In the genomic region with DNA sequence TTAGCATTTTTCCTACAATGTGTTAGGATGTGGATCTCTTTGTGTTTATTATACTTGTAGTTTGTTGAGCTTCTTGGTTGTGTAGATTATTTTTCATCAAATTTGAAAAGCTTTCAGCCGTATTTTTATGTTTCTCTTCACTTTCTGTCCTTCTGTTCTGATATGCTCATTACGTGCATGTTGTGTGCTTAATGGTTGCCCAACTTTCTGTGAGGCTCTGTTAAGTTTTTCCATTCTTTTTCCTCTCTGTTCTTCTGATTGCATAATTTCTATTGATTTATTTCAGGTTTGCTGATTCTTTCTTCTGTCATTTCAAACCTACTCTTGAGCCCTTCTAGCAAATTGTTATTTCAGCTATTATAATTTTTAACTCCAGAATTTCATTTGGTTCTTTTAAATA, we compare ENCODE assay signal across 26 cellular contexts.
DNase-seq lines count a peak whose midpoint lies in the region; ATAC-seq, FAIRE-seq and TF ChIP-seq lines count a peak whose summit lies in the region.
"Had no signal": no experiment of that assay in that cellular context is flagged by ENCODE, and none has a peak within 500 bp of the region (broad histone marks: within the 10 kb centered on the region; RNA-seq: fewer than 3 reads in every experiment).

No MANE protein-coding gene starts in this region.

- no peak overlapping the region for H3K4me2 ChIP-seq in HepG2 (ENCODE audit: low read depth, low read length)
- no peak overlapping the region for H3K4me2 ChIP-seq in H1 (ENCODE audit: insufficient read depth in 1 of 2, low read depth in 2 of 2, low read length in 2 of 2)
- H3K4me2 ChIP-seq: BLaER1 had no signal

- no peak overlapping the region for H2BK5ac ChIP-seq in H1 (ENCODE audit: low read depth, low read length)

- POLR2A ChIA-PET in HepG2 (lab: Yijun Ruan, JAX) (no interaction called here), H1 (lab: Charles Lee; ENCODE audit: partially characterized antibody) (no interaction called here)

- no peak overlapping the region for H3K4me3 ChIP-seq in liver (ENCODE audit: low read depth in 1 of 3, low read length in 3 of 3)
- H3K4me3 ChIP-seq in HepG2 (replicated peaks in 1 of 3; ENCODE audit: insufficient read depth in 1 of 3, low read depth in 2 of 3, low read length in 3 of 3) = no peak overlapping the region
- H3K4me3 ChIP-seq in H1 (ENCODE audit: extremely low read depth in 1 of 4, insufficient read depth in 2 of 4, low read depth in 3 of 4, low read length in 4 of 4) = no peak overlapping the region
- peak overlapping the region in 1 of 3 donors; percentile 1 for H3K4me3 ChIP-seq in right lobe of liver
- H3K4me3 ChIP-seq: BLaER1, GM12878 had no signal

- no peak for TF ChIP-seq CTCF in liver (IDR thresholded peaks at IDR 0.05; ENCODE audit: low read depth, low read length, missing input control)
- no peak for TF ChIP-seq CTCF in HepG2 (CRISPR knock-in tag; IDR thresholded peaks at IDR 0.05)
- TF ChIP-seq CTCF in H1 (IDR thresholded peaks at IDR 0.05; ENCODE audit: control extremely low read depth in 1 of 3, insufficient read depth in 1 of 3, low read depth in 1 of 3, low read length in 3 of 3) = no peak
- TF ChIP-seq CTCF in right lobe of liver (IDR thresholded peaks at IDR 0.05) = no peak

- H3K4ac ChIP-seq in H1 (replicated peaks; ENCODE audit: insufficient read length, low read depth, low read length) = no peak overlapping the region

- H3K4me1 ChIP-seq in liver (ENCODE audit: control insufficient read depth in 4 of 4, insufficient read depth in 4 of 4, low read length in 3 of 4) (no peaks in the 10 kb centered on the region), HepG2 (ENCODE audit: insufficient read depth, low read length) (no peaks in the 10 kb centered on the region), H1 (replicated peaks in 1 of 4; ENCODE audit: control insufficient read depth in 3 of 4, insufficient read depth in 4 of 4, low read length in 3 of 4) (peaks cover 0 to 2% (median 0%) of the 10 kb centered on the region in 4 experiments; a peak in 2 of 7 replicates), right lobe of liver (no peaks in the 10 kb centered on the region)
- H3K4me1 ChIP-seq: BE2C, BLaER1 had no signal

- no peak for DNase-seq in HepG2 (ENCODE audit: low spot score)
- DNase-seq in H1 (ENCODE audit: low read depth in 1 of 2, low spot score in 2 of 2) = no peak
- DNase-seq in right lobe of liver = no peak
- DNase-seq: ACHN; BE2C; C1 segment of cervical spinal cord; CD4-positive, alpha-beta memory T cell; CD4-positive, CD25-positive, alpha-beta regulatory T cell; CD8-positive, alpha-beta memory T cell; COR-L47; DMS 273 treated with DMSO at 0.1 percent for 48 hours; DMS153; DMS53; DMS79; DND-41; EL; GDM1 had no signal

- no peak overlapping the region for H2BK12ac ChIP-seq in H1 (ENCODE audit: low read depth, low read length)

- H3K23ac ChIP-seq in H1 (ENCODE audit: insufficient read length) = no peak overlapping the region

- in situ Hi-C loops in HepG2 (cut with HindIII; ENCODE audit: extremely low pct_ligation_motif_present, low pct_unique_long_range_greater_than_20kb) = no loop called here

- no peak overlapping the region for H3K18ac ChIP-seq in H1 (ENCODE audit: extremely low read depth, low read length)

- H3K27me3 ChIP-seq in liver (ENCODE audit: control insufficient read depth in 4 of 4, insufficient read depth in 4 of 4, low read length in 3 of 4) = no peaks in the 10 kb centered on the region
- no peaks in the 10 kb centered on the region for H3K27me3 ChIP-seq in HepG2 (ENCODE audit: control insufficient read depth in 1 of 2, insufficient read depth in 2 of 2, low read length in 2 of 2)
- no peaks in the 10 kb centered on the region for H3K27me3 ChIP-seq in H1 (replicated peaks in 1 of 4; ENCODE audit: control insufficient read depth in 3 of 4, extremely low read depth in 1 of 4, insufficient read depth in 3 of 4, low read length in 3 of 4)
- no peaks in the 10 kb centered on the region for H3K27me3 ChIP-seq in right lobe of liver
- H3K27me3 ChIP-seq: BE2C, BLaER1 had no signal

- no peaks in the 10 kb centered on the region for H3K79me1 ChIP-seq in H1 (ENCODE audit: low read depth, low read length)

- no peak for FAIRE-seq in HepG2 (lab: Jason Lieb, UNC)
- FAIRE-seq in H1 (lab: Jason Lieb, UNC) = peak; percentile 60
- FAIRE-seq: GM12878, GM12892, GM18507, GM19239 had no signal

- CTCF ChIA-PET in HepG2 (lab: Yijun Ruan, JAX; ENCODE audit: low intra/inter-chr PET ratio, low total read pairs) = no interaction called here
- CTCF ChIA-PET in H1 (lab: Charles Lee; ENCODE audit: partially characterized antibody) = no interaction called here

- no TSS peak for BruUV-seq in HepG2 (replicated peaks; lab: Mats Ljungman, UMichigan)

- H3K9me3 ChIP-seq in liver (ENCODE audit: control insufficient read depth in 4 of 4, low read length in 3 of 4) (no peaks in the 10 kb centered on the region), HepG2 (ENCODE audit: low read length) (no peaks in the 10 kb centered on the region), H1 (ENCODE audit: insufficient read depth in 2 of 2, low read depth in 1 of 2, low read length in 1 of 2) (no peaks in the 10 kb centered on the region), right lobe of liver (no peaks in the 10 kb centered on the region)
- H3K9me3 ChIP-seq: BE2C, BLaER1 had no signal

- no peak overlapping the region for H4K8ac ChIP-seq in H1 (ENCODE audit: extremely low read depth, insufficient read depth, low read length)

- H3K79me2 ChIP-seq in HepG2 (ENCODE audit: insufficient read depth, low read length) (no peaks in the 10 kb centered on the region), H1 (ENCODE audit: control insufficient read depth in 1 of 2, insufficient read depth in 2 of 2, low read length in 2 of 2) (no peaks in the 10 kb centered on the region)

- intact Hi-C loops in HepG2 (cut with micrococcal nuclease; ENCODE audit: unreplicated experiment) = no loop called here
- intact Hi-C loops in right lobe of liver (cut with DNase I) = no loop called here

- 56% methylated on average over 2 of the region's 2 CpGs for WGBS in liver
- 5% methylated on average over 2 of the region's 2 CpGs for WGBS in HepG2 (ENCODE audit: low lambda C conversion rate)
- WGBS in H1 (ENCODE audit: extremely low coverage in 1 of 2, insufficient coverage in 1 of 2, insufficient read length in 1 of 2, insufficient replicate concordance in 2 of 2, low coverage in 1 of 2, low lambda C conversion rate in 2 of 2, missing lambda C conversion rate in 1 of 2), 2 experiments = 69% methylated on average over 2 of the region's 2 CpGs; no CpG with 5 or more reads in 1 of the 2 experiments
- 30% methylated on average over 2 of the region's 2 CpGs for WGBS in right lobe of liver (ENCODE audit: insufficient coverage, low coverage, low lambda C conversion rate, missing lambda C conversion rate)

- H3K56ac ChIP-seq in H1 (replicated peaks; ENCODE audit: insufficient read length, low read depth, low read length) = no peak overlapping the region

- TF ChIP-seq POLR2A in HepG2 (IDR thresholded peaks at IDR 0.05; ENCODE audit: insufficient read depth in 1 of 2, low read depth in 2 of 2, low read length in 2 of 2) = no peak
- TF ChIP-seq POLR2A in H1 (IDR thresholded peaks at IDR 0.05; ENCODE audit: control extremely low read depth in 1 of 2, low read depth in 2 of 2, low read length in 2 of 2) = no peak
- no peak for TF ChIP-seq POLR2A in right lobe of liver (IDR thresholded peaks at IDR 0.05)

- no peak overlapping the region for H2AK5ac ChIP-seq in H1 (ENCODE audit: low read depth, low read length)

- H4K91ac ChIP-seq in H1 (replicated peaks; ENCODE audit: insufficient read length, low read length) = no peak overlapping the region

- H3K9ac ChIP-seq in liver (ENCODE audit: low read depth in 1 of 2, low read length in 2 of 2) = no peak overlapping the region
- H3K9ac ChIP-seq in HepG2 (ENCODE audit: insufficient read depth, low read depth, low read length) = no peak overlapping the region
- H3K9ac ChIP-seq in H1 (replicated peaks in 1 of 4; ENCODE audit: extremely low read depth in 1 of 4, low read depth in 3 of 4, low read length in 3 of 4) = no peak overlapping the region
- H3K9ac ChIP-seq: BLaER1 had no signal

- TF ChIP-seq EP300 in HepG2 (IDR thresholded peaks at IDR 0.05; ENCODE audit: low read depth in 2 of 2, low read length in 2 of 2) (no peak), HepG2 (CRISPR knock-in tag; IDR thresholded peaks at IDR 0.05; ENCODE audit: borderline replicate concordance) (no peak), H1 (IDR thresholded peaks at IDR 0.05; ENCODE audit: borderline replicate concordance in 1 of 2, low read depth in 2 of 2, low read length in 2 of 2) (no peak)

- H4K20me1 ChIP-seq in HepG2 (ENCODE audit: insufficient read depth, low read length) (no peaks in the 10 kb centered on the region), H1 (replicated peaks in 1 of 2; ENCODE audit: control insufficient read depth in 1 of 2, insufficient read depth in 2 of 2, low read length in 2 of 2) (no peaks in the 10 kb centered on the region)
- H4K20me1 ChIP-seq: BLaER1 had no signal

- no peaks in the 10 kb centered on the region for H3K23me2 ChIP-seq in H1 (ENCODE audit: low read depth, low read length)

- ATAC-seq in HepG2 (no peak), right lobe of liver (peak in 3 of 4 donors; percentile 52 to 62 (median 60)), GM18907 (IDR thresholded peaks at IDR 0.05; ENCODE audit: unreplicated experiment) (no peak), HG02981 (IDR thresholded peaks at IDR 0.05; ENCODE audit: unreplicated experiment) (no peak)
- ATAC-seq: GM12878 had no signal

- no peak overlapping the region for H2BK120ac ChIP-seq in H1 (replicated peaks; ENCODE audit: low read depth, low read length)

- no peak overlapping the region for H3K27ac ChIP-seq in liver (ENCODE audit: low read depth in 1 of 2, low read length in 2 of 2)
- no peak overlapping the region for H3K27ac ChIP-seq in HepG2 (ENCODE audit: extremely low read length, insufficient read depth, low read length)
- H3K27ac ChIP-seq in H1 (ENCODE audit: low read depth, low read length) = no peak overlapping the region
- H3K27ac ChIP-seq in right lobe of liver = no peak overlapping the region
- H3K27ac ChIP-seq: 22Rv1, BLaER1 had no signal

- H2BK20ac ChIP-seq in H1 (ENCODE audit: low read length) = no peak overlapping the region

- TF ChIP-seq RAD21 in liver (IDR thresholded peaks at IDR 0.05) (no peak), HepG2 (CRISPR knock-in tag; IDR thresholded peaks at IDR 0.05) (no peak), H1 (IDR thresholded peaks at IDR 0.05 in 1 of 2, conservative IDR thresholded peaks at IDR 0.05 in 1 of 2; ENCODE audit: low read depth in 2 of 2, low read length in 2 of 2) (no peak)

- no peak overlapping the region for H2BK15ac ChIP-seq in H1 (ENCODE audit: low read length)

- no peak overlapping the region for H4K5ac ChIP-seq in H1 (ENCODE audit: insufficient read length, low read depth, low read length)

- H3K14ac ChIP-seq in H1 (ENCODE audit: insufficient read length) = no peak overlapping the region

- H3K36me3 ChIP-seq in liver (ENCODE audit: control insufficient read depth in 4 of 4, insufficient read depth in 3 of 4, low read depth in 1 of 4, low read length in 3 of 4) (no peaks in the 10 kb centered on the region), HepG2 (replicated peaks in 1 of 2; ENCODE audit: control insufficient read depth in 1 of 2, insufficient read depth in 2 of 2, low read length in 2 of 2) (no peaks in the 10 kb centered on the region), H1 (ENCODE audit: control insufficient read depth in 2 of 4, insufficient read depth in 4 of 4, low read length in 3 of 4) (no peaks in the 10 kb centered on the region), right lobe of liver (no peaks in the 10 kb centered on the region)
- H3K36me3 ChIP-seq: BE2C, BLaER1 had no signal

- H2AFZ ChIP-seq in HepG2 (ENCODE audit: low read length) (no peak overlapping the region), H1 (ENCODE audit: low read length) (no peak overlapping the region)

Comparison
In these comparisons a context has a peak if more than half of its experiments do, and no peak if none do; other contexts are left out.
1. ATAC-seq: peak in right lobe of liver (3 of 4); none in HepG2 (single experiment), GM18907 (single experiment) and HG02981 (single experiment).